ENCODE assay signal across 23 cellular contexts in genomic region chr18:50749421-50749820, GRCh38.
"Had no signal": no experiment of that assay in that cellular context is flagged by ENCODE, and none has a peak within 500 bp of the region (broad histone marks: within the 10 kb centered on the region; RNA-seq: fewer than 3 reads in every experiment).

No MANE protein-coding gene starts in this region.

- H3K4me3 Mint-ChIP-seq: activated naive CD8-positive, alpha-beta T cell treated with anti-CD3 and anti-CD28 coated beads, Interleukin-2, amount 50 U/mL, for 24 hours; immature natural killer cell; natural killer cell; stimulated activated memory B cell treated with anti-CD40 and anti-IgM and Interleukin-4, amounts not matched to agents 10 μg/mL and 1 μg/mL and 100 μg/mL, for 72 hours; WTC11 had no signal

- H3K27me3 ChIP-seq: sigmoid colon, vagina had no signal

- H3K4me1 Mint-ChIP-seq: activated naive CD8-positive, alpha-beta T cell treated with anti-CD3 and anti-CD28 coated beads, Interleukin-2, amount 50 U/mL, for 24 hours; immature natural killer cell; natural killer cell; stimulated activated memory B cell treated with anti-CD40 and anti-IgM and Interleukin-4, amounts not matched to agents 10 μg/mL and 1 μg/mL and 100 μg/mL, for 72 hours had no signal

- H3K9me3 ChIP-seq: left lung, sigmoid colon, suprapubic skin, transverse colon, vagina had no signal

- H3K27ac Mint-ChIP-seq: activated naive CD8-positive, alpha-beta T cell treated with anti-CD3 and anti-CD28 coated beads, Interleukin-2, amount 50 U/mL, for 24 hours; immature natural killer cell; natural killer cell; stimulated activated memory B cell treated with anti-CD40 and anti-IgM and Interleukin-4, amounts not matched to agents 10 μg/mL and 1 μg/mL and 100 μg/mL, for 72 hours had no signal

- H3K4me1 ChIP-seq: left lung, sigmoid colon, stomach, suprapubic skin, transverse colon, vagina had no signal

- H3K36me3 Mint-ChIP-seq: immature natural killer cell; natural killer cell; stimulated activated memory B cell treated with anti-CD40 and anti-IgM and Interleukin-4, amounts not matched to agents 10 μg/mL and 1 μg/mL and 100 μg/mL, for 72 hours had no signal

- DNase-seq: activated CD4-positive, alpha-beta T cell treated with anti-CD3 and anti-CD28 coated beads, Interleukin-2, amount 50 U/mL, for 4 hours; activated effector memory CD4-positive, alpha-beta T cell treated with anti-CD3 and anti-CD28 coated beads, Interleukin-2, amount 50 U/mL, for 16 hours; activated naive CD4-positive, alpha-beta T cell treated with anti-CD3 and anti-CD28 coated beads, Interleukin-2, amount 50 U/mL, for 16 hours; activated naive CD8-positive, alpha-beta T cell treated with anti-CD3 and anti-CD28 coated beads, Interleukin-2, amount 50 U/mL, for 24 hours; activated T-cell treated with anti-CD3 and anti-CD28 coated beads for 4 hours; effector CD4-positive, alpha-beta T cell; erythroblast; foreskin fibroblast; immature natural killer cell; left lung; natural killer cell; occipital lobe; sigmoid colon; stimulated activated CD4-positive, alpha-beta T cell treated with anti-CD3 and anti-CD28 coated beads, Interleukin-15, amount 100 ng/mL, for 24 hours; stomach; T-helper 9 cell; transverse colon had no signal

- H3K36me3 ChIP-seq: left lung, sigmoid colon, stomach, suprapubic skin, transverse colon, vagina had no signal

- H3K27ac ChIP-seq: left lung, sigmoid colon, stomach, suprapubic skin, transverse colon, vagina had no signal

- H3K4me3 ChIP-seq: left lung, lung, sigmoid colon, smooth muscle cell, stomach, suprapubic skin, transverse colon, vagina had no signal

- H3K9me3 Mint-ChIP-seq: activated naive CD8-positive, alpha-beta T cell treated with anti-CD3 and anti-CD28 coated beads, Interleukin-2, amount 50 U/mL, for 24 hours; natural killer cell had no signal
